Comparison of ENCODE assay signal across 8 cellular contexts in the genomic region with DNA sequence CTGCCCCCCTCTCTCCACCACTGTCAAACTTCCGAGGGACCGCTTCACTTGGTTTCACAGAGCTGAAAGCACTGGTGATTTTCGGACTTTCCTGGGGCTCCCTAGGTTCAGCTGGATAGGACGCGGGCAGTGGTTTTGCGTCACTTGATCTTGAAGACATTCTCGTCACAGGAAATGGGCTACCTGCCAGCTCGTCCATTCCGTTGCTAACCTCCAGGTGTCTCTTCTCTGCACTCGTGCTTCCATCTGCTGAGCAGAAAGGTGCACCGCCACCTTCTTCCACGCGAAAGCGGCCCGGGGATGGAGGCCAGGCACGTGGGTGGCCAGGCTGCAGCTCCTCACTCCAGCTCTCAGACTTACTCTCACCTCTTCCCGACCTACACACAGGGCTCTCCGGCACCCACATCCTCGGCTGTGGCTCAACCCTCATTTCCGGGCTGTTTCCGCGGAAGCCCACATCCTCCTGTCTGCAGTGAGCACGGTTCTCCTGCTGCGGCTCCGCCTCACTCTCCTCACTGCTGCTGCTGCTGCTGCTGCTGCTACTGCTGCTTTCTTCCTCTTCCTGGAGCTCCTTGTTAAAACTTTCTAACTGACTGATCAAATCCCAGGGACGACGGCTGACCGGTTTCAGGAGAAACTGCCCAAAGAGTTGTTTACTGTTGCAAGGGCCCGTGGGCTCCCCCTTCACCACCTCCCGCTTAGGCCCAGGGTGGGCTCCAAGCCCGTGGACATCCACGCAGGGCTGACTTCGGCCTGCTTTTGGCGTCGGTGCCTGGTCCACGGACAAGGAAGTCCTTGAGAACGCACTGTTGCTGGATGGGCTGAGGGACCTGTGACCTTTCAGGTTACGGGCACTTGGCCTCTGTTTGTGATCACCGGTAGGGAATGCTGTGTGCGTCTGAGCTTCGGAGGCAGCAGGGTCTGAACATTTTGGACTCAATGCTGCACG. TPM values are rescaled to one million over a fixed set of nuclear protein-coding genes. Genes with fewer than 3 reads are reported as not detected.
DNase-seq lines count a peak whose midpoint lies in the region; ATAC-seq and TF ChIP-seq lines count a peak whose summit lies in the region.

No MANE protein-coding gene starts in this region.

- H3K36me3 ChIP-seq in colonic mucosa (no peaks in the 10 kb centered on the region), neutrophil (no peaks in the 10 kb centered on the region)

- peak overlapping the region; percentile 82 to 96 (median 87) for H3K4me3 Mint-ChIP-seq in IgD-negative memory B cell

- H3K9me3 ChIP-seq in colonic mucosa, result no peaks in the 10 kb centered on the region
- no peaks in the 10 kb centered on the region for H3K9me3 ChIP-seq in neutrophil

- H3K27ac Mint-ChIP-seq in IgD-negative memory B cell, result peak overlapping the region in 2 of 3 donors; percentile 5 to 71

- intact Hi-C loops in colonic mucosa (cut with DNase I), result no loop called here

- ATAC-seq in GM21367 (IDR thresholded peaks at IDR 0.05; ENCODE audit: unreplicated experiment), result peak; percentile 88

- no peak overlapping the region for H3K27ac ChIP-seq in colonic mucosa
- H3K27ac ChIP-seq in neutrophil, result peak overlapping the region; percentile 88

- H3K4me1 ChIP-seq in colonic mucosa (no peaks in the 10 kb centered on the region), neutrophil (ENCODE audit: control insufficient read depth in 1 of 2, insufficient read depth in 1 of 2, low read depth in 1 of 2, low read length in 1 of 2) (peaks cover 36 to 40% of the 10 kb centered on the region in 2 experiments)

- H3K27me3 ChIP-seq in colonic mucosa (no peaks in the 10 kb centered on the region), neutrophil (no peaks in the 10 kb centered on the region)

- TF ChIP-seq CTCF in colonic mucosa (IDR thresholded peaks at IDR 0.05) (no peak), neutrophil (IDR thresholded peaks at IDR 0.05) (no peak)

- DNase-seq in DMS53 treated with DMSO at 0.1 percent for 48 hours (lab: John Stamatoyannopoulos, UW; ENCODE audit: unreplicated experiment) (peak; percentile 71), colonic mucosa (peak; percentile 45), ureter (ENCODE audit: low spot score) (peak; percentile 83), cortex of kidney (lab: John Stamatoyannopoulos, UW) (no peak)
- peak; percentile 59 to 70 for DNase-seq in activated CD4-positive, alpha-beta T cell treated with anti-CD3 and anti-CD28 coated beads for 24 hours (ENCODE audit: low read depth in 2 of 2)

- H3K36me3 Mint-ChIP-seq in IgD-negative memory B cell, result no peaks in the 10 kb centered on the region

- H3K4me1 Mint-ChIP-seq in IgD-negative memory B cell, result peaks cover 8 to 15% (median 11%) of the 10 kb centered on the region in 3 donors

- H3K9me3 Mint-ChIP-seq in IgD-negative memory B cell, result no peaks in the 10 kb centered on the region

- no peak overlapping the region for H3K9ac ChIP-seq in colonic mucosa (ENCODE audit: low read depth in 2 of 2, low read length in 2 of 2)

- H3K4me3 ChIP-seq in colonic mucosa, result peak overlapping the region; percentile 1
- H3K4me3 ChIP-seq in neutrophil (ENCODE audit: low read depth in 1 of 2, low read length in 1 of 2), result peak overlapping the region; percentile 59 to 61

- peaks cover 11% of the 10 kb centered on the region for H3K27me3 Mint-ChIP-seq in IgD-negative memory B cell

RNA-seq across cellular contexts. Expression of a gene that starts 32.1 kb away (rescaled TPM):
- polyA plus RNA-seq in IgD-negative memory B cell, result not detected
- total RNA-seq in colonic mucosa (10 to 100 TPM in 1 of 2 donors, 1 to 10 TPM in 1; 1.8 to 23.5 TPM), ureter (22.7 TPM)
